Comparison of ENCODE assay signal across 9 cellular contexts in the genomic region with DNA sequence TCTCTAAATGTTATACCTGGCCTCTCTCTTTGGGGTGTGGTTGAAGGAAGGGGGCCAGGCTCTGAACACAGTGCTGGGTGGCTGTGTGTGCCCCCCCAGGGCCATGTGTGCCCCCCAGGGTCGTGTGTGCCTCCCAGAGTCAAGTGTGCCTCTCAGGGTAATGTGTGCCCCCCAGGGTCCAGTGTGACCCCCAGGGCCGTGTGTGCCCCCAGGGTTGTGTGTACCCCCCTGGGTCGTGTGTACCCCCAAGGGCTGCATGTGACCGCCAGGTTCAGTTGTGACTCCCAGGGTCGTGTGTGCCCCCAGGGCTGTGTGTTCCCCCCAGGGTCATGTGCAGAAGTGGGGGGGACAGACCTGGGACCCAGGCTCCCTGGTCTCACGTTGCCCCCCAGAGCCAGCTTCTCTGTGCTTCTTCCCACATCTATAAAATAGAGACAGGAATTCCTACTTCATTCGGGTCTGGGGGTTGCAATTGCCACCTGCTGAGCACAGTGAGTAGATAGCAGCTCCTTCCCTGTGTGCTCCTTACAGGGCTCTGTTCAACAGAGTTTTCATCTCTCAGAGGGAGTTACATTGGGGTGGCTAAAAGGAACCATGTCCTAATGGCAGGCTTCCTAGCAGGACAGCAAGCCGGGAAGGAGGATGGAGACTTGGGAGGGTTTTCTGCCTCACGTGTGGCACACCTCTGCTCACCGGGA.
"Had no signal": no experiment of that assay in that cellular context is flagged by ENCODE, and none has a peak within 500 bp of the region (broad histone marks: within the 10 kb centered on the region; RNA-seq: fewer than 3 reads in every experiment).

No MANE protein-coding gene starts in this region.

- H3K27me3 ChIP-seq: body of pancreas had no signal

- H3K4me3 ChIP-seq: body of pancreas had no signal

- DNase-seq: activated effector memory CD4-positive, alpha-beta T cell treated with Interleukin-2 at 50 U/mL for 16 hours; activated T-cell treated with anti-CD3 and anti-CD28 coated beads, Interleukin-2, amount 50 U/mL, for 24 hours; body of pancreas; effector memory CD8-positive, alpha-beta T cell; left colon; nephron progenitor cell; stimulated activated CD4-positive, alpha-beta T cell treated with anti-CD3 and anti-CD28 coated beads, Interleukin-12 subunit alpha, Interleukin-12 subunit beta, amount 100 ng/mL, for 4 hours; stimulated activated naive CD4-positive, alpha-beta T cell had no signal

- H3K9me3 ChIP-seq: body of pancreas had no signal

- H3K27ac ChIP-seq: body of pancreas, epithelial cell of prostate had no signal
